Comparison of ENCODE assay signal across 8 cellular contexts in the genomic region with DNA sequence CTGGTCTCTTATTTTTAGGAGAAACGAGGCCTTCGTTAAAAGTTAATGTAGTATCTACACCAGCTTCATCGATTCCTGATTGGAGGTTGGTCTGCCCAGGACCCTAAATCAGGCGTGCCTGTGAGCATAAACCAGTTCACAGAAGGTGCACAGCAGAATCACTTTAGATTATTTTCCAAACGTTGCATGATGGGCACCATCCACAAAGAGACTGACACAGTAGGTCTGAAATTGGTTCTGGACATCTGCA. TPM values are rescaled to one million over a fixed set of nuclear protein-coding genes. Genes with fewer than 3 reads are reported as not detected.
DNase-seq lines count a peak whose midpoint lies in the region; ATAC-seq and TF ChIP-seq lines count a peak whose summit lies in the region.

No MANE protein-coding gene starts in this region.

- in situ Hi-C loops in astrocyte of the cerebellum (cut with HindIII; ENCODE audit: low sequenced_read_pairs), result no loop called here

- peaks cover 2% of the 10 kb centered on the region for H3K27me3 Mint-ChIP-seq in activated naive CD4-positive, alpha-beta T cell treated with anti-CD3 and anti-CD28 coated beads, Interleukin-2, amount 50 U/mL, for 24 hours
- H3K27me3 Mint-ChIP-seq in memory B cell (no peaks in the 10 kb centered on the region), type B pancreatic cell (peaks cover 19% of the 10 kb centered on the region)

- H3K4me3 ChIP-seq in astrocyte of the cerebellum (ENCODE audit: low read depth, low read length), result peak overlapping the region; percentile 63

- TF ChIP-seq CTCF in astrocyte of the cerebellum (IDR thresholded peaks at IDR 0.05; ENCODE audit: low read depth, low read length, missing control alignments) (no peak), type B pancreatic cell (conservative IDR thresholded peaks at IDR 0.05) (no peak)

- peak overlapping the region; percentile 76 for H3K4me3 Mint-ChIP-seq in activated naive CD4-positive, alpha-beta T cell treated with anti-CD3 and anti-CD28 coated beads, Interleukin-2, amount 50 U/mL, for 24 hours
- peak overlapping the region; percentile 72 for H3K4me3 Mint-ChIP-seq in memory B cell
- H3K4me3 Mint-ChIP-seq in type B pancreatic cell, result peak overlapping the region; percentile 82

- H3K27ac Mint-ChIP-seq in activated naive CD4-positive, alpha-beta T cell treated with anti-CD3 and anti-CD28 coated beads, Interleukin-2, amount 50 U/mL, for 24 hours, result peak overlapping the region; percentile 19
- H3K27ac Mint-ChIP-seq in memory B cell (peak overlapping the region; percentile 64), type B pancreatic cell (no peak overlapping the region)

- H3K9me3 Mint-ChIP-seq in activated naive CD4-positive, alpha-beta T cell treated with anti-CD3 and anti-CD28 coated beads, Interleukin-2, amount 50 U/mL, for 24 hours, result no peaks in the 10 kb centered on the region
- peaks cover 5% of the 10 kb centered on the region for H3K9me3 Mint-ChIP-seq in memory B cell
- H3K9me3 Mint-ChIP-seq in type B pancreatic cell, result no peaks in the 10 kb centered on the region

- DNase-seq in activated naive CD4-positive, alpha-beta T cell (lab: John Stamatoyannopoulos, UW), result no peak
- DNase-seq in astrocyte of the cerebellum (ENCODE audit: low read depth), result no peak
- no peak for DNase-seq in memory B cell (ENCODE audit: low spot score in 2 of 2)
- DNase-seq in type B pancreatic cell (ENCODE audit: extremely low spot score, unreplicated experiment), result no peak
- no peak for DNase-seq in dermis blood vessel endothelial cell

- ATAC-seq in memory B cell (ENCODE audit: low read depth), result no peak
- no peak for ATAC-seq in GM21723 (IDR thresholded peaks at IDR 0.05; ENCODE audit: unreplicated experiment)
- ATAC-seq in GM21526 (IDR thresholded peaks at IDR 0.05; ENCODE audit: low FRiP score, unreplicated experiment), result no peak

- H3K36me3 Mint-ChIP-seq in activated naive CD4-positive, alpha-beta T cell treated with anti-CD3 and anti-CD28 coated beads, Interleukin-2, amount 50 U/mL, for 24 hours, result peaks cover 4% of the 10 kb centered on the region
- H3K36me3 Mint-ChIP-seq in memory B cell, result peaks cover 5% of the 10 kb centered on the region
- H3K36me3 Mint-ChIP-seq in type B pancreatic cell, result peaks cover 4% of the 10 kb centered on the region

- H3K4me1 Mint-ChIP-seq in activated naive CD4-positive, alpha-beta T cell treated with anti-CD3 and anti-CD28 coated beads, Interleukin-2, amount 50 U/mL, for 24 hours, result peaks cover 32% of the 10 kb centered on the region
- H3K4me1 Mint-ChIP-seq in memory B cell, result peaks cover 13% of the 10 kb centered on the region
- peaks cover 25% of the 10 kb centered on the region for H3K4me1 Mint-ChIP-seq in type B pancreatic cell (ENCODE audit: unreplicated experiment)

RNA-seq across cellular contexts. Expression of a gene that starts 0.3 kb away (rescaled TPM):
- total RNA-seq in type B pancreatic cell (ENCODE audit: low replicate concordance), result 22.2 and 38.1 TPM in 2 replicates
- total RNA-seq in dermis blood vessel endothelial cell, result 16.7 and 23.3 TPM in 2 replicates
